9 cellular contexts compared by ENCODE assay signal in the genomic region with DNA sequence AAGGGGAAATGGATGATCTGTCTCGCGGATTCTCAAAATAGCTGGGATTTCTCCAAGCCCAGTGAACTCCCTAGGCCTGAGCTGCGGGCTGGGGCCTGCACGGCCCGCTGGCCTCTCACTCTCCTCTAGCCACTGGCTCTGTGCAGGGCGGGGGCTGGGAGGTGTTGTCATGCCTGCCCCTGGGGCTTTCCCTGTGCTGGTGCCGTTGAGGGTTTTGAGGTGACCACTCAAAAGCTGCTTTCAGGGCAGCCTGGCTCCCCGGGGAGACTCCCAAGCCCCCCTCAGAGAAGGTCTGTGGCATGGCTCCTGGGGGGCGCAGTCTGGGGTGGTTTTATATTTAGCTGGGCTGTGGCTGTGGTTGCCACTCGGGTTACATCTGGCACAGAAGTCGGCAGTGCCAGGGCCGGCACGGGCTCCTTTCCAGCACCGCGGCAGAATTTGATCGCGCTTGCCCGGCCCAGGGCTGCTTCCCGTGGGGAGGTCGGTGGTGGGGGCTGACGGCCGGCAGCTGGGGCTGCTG. TPM values are rescaled to one million over a fixed set of nuclear protein-coding genes. Genes with fewer than 3 reads are reported as not detected.
DNase-seq lines count a peak whose midpoint lies in the region; ATAC-seq, FAIRE-seq and TF ChIP-seq lines count a peak whose summit lies in the region.
"Had no signal": no experiment of that assay in that cellular context is flagged by ENCODE, and none has a peak within 500 bp of the region (broad histone marks: within the 10 kb centered on the region; RNA-seq: fewer than 3 reads in every experiment).

No MANE protein-coding gene starts in this region.

- TF ChIP-seq CTCF in coronary artery (IDR thresholded peaks at IDR 0.05) (no peak), HepG2 (CRISPR knock-in tag; IDR thresholded peaks at IDR 0.05) (no peak)

- peak overlapping the region; percentile 46 for H3K4me3 ChIP-seq in coronary artery
- H3K4me3 ChIP-seq in HepG2 (replicated peaks in 1 of 3; ENCODE audit: insufficient read depth in 1 of 3, low read depth in 2 of 3, low read length in 3 of 3): no peak overlapping the region

- no peak for TF ChIP-seq EP300 in HepG2 (IDR thresholded peaks at IDR 0.05; ENCODE audit: low read depth in 2 of 2, low read length in 2 of 2)
- no peak for TF ChIP-seq EP300 in HepG2 (CRISPR knock-in tag; IDR thresholded peaks at IDR 0.05; ENCODE audit: borderline replicate concordance)

- no TSS peak for BruUV-seq in HepG2 (replicated peaks; lab: Mats Ljungman, UMichigan)

- CTCF ChIA-PET in HepG2 (lab: Yijun Ruan, JAX; ENCODE audit: low intra/inter-chr PET ratio, low total read pairs): no interaction called here

- no peak for FAIRE-seq in HepG2 (lab: Jason Lieb, UNC)

- no peaks in the 10 kb centered on the region for H3K9me3 ChIP-seq in HepG2 (ENCODE audit: low read length)

- TF ChIP-seq RAD21 in HepG2 (CRISPR knock-in tag; IDR thresholded peaks at IDR 0.05): no peak

- intact Hi-C loops in HepG2 (cut with micrococcal nuclease; ENCODE audit: unreplicated experiment): no loop called here

- peak; percentile 86 for DNase-seq in M059J (ENCODE audit: low read depth)
- DNase-seq in coronary artery (ENCODE audit: low spot score): no peak
- no peak for DNase-seq in HepG2 (ENCODE audit: low spot score)
- no peak for DNase-seq in NCI-H524 treated with DMSO at 0.1 percent for 48 hours (lab: John Stamatoyannopoulos, UW)
- DNase-seq in NCI-H2227 (lab: John Stamatoyannopoulos, UW; ENCODE audit: unreplicated experiment): no peak
- DNase-seq in NCI-H2029 treated with DMSO at 0.1 percent for 48 hours (lab: John Stamatoyannopoulos, UW): no peak
- no peak for DNase-seq in T1000 (lab: John Stamatoyannopoulos, UW)

- H4K20me1 ChIP-seq in HepG2 (ENCODE audit: insufficient read depth, low read length): no peaks in the 10 kb centered on the region; the same call in 1 of the 2 replicates

- no peak overlapping the region for H3K4me2 ChIP-seq in HepG2 (ENCODE audit: low read depth, low read length)

- no peaks in the 10 kb centered on the region for H3K27me3 ChIP-seq in HepG2 (ENCODE audit: control insufficient read depth in 1 of 2, insufficient read depth in 2 of 2, low read length in 2 of 2)

- peaks cover under 1% of the 10 kb centered on the region; the same call in 1 of the 2 replicates for H3K4me1 ChIP-seq in HepG2 (ENCODE audit: insufficient read depth, low read length)

- POLR2A ChIA-PET in HepG2 (lab: Yijun Ruan, JAX): no interaction called here

- TF ChIP-seq POLR2A in HepG2 (IDR thresholded peaks at IDR 0.05; ENCODE audit: insufficient read depth in 1 of 2, low read depth in 2 of 2, low read length in 2 of 2): no peak

- H3K27ac ChIP-seq in coronary artery (peak overlapping the region; percentile 78 to 92), HepG2 (ENCODE audit: extremely low read length, insufficient read depth, low read length) (no peak overlapping the region), temporal lobe (ENCODE audit: low read depth, low read length) (peak overlapping the region; percentile 95)

- in situ Hi-C loops in HepG2 (cut with HindIII; ENCODE audit: extremely low pct_ligation_motif_present, low pct_unique_long_range_greater_than_20kb): no loop called here

- WGBS in HepG2 (ENCODE audit: low lambda C conversion rate): 87% methylated on average over 3 of the region's 22 CpGs

- peaks cover 24% of the 10 kb centered on the region for H3K79me2 ChIP-seq in HepG2 (ENCODE audit: insufficient read depth, low read length)

- no peak overlapping the region for H2AFZ ChIP-seq in HepG2 (ENCODE audit: low read length)

- H3K9ac ChIP-seq in HepG2 (ENCODE audit: insufficient read depth, low read depth, low read length): no peak overlapping the region

- peaks cover 7 to 15% of the 10 kb centered on the region in 2 experiments; a peak in 3 of 5 replicates for H3K36me3 ChIP-seq in HepG2 (replicated peaks in 1 of 2; ENCODE audit: control insufficient read depth in 1 of 2, insufficient read depth in 2 of 2, low read length in 2 of 2)

- no peak for ATAC-seq in HepG2

RNA-seq across cellular contexts. Expression of a gene that starts 10.0 kb away (rescaled TPM):
- 292 and 321 TPM in 2 replicates for total RNA-seq in M059J (2014; rRNA removed; shearing (Covaris generic))
- total RNA-seq in HepG2 (2016; rRNA removed; fragmentation: Illumina TruSeq; extraction: Trizol): 198 and 244 TPM in 2 replicates
- total RNA-seq in HepG2 (2016; cell fraction: cytosol; rRNA removed; fragmentation: Illumina TruSeq; extraction: Trizol; ENCODE audit: low read depth): 82.1 and 95.0 TPM in 2 replicates
- total RNA-seq in HepG2 (2016; cell fraction: insoluble cytoplasmic fraction; rRNA removed; fragmentation: Illumina TruSeq; extraction: Trizol): 211 and 273 TPM in 2 replicates
- 110 and 154 TPM in 2 replicates for total RNA-seq in HepG2 (2016; cell fraction: membrane; rRNA removed; fragmentation: Illumina TruSeq; extraction: Trizol)
- 70.6 and 78.7 TPM in 2 replicates for total RNA-seq in HepG2 (2016; cell fraction: nucleus; rRNA removed; fragmentation: Illumina TruSeq; extraction: Trizol)
- polyA plus RNA-seq in HepG2 (2011; rRNA removed): 156 and 192 TPM in 2 replicates
- polyA plus RNA-seq in HepG2 (2011; cell fraction: cytosol; rRNA removed): 190 and 437 TPM in 2 replicates
- polyA plus RNA-seq in HepG2 (2011; cell fraction: nucleus; rRNA removed): 175 and 191 TPM in 2 replicates
- polyA plus RNA-seq in HepG2 (2012): 61.7 and 64.5 TPM in 2 replicates
- 81.2 and 92.7 TPM in 2 replicates for polyA plus RNA-seq in HepG2 (2016; cell fraction: cytosol; fragmentation: Illumina TruSeq; extraction: Trizol; ENCODE audit: low read depth)
- polyA plus RNA-seq in HepG2 (2016; cell fraction: insoluble cytoplasmic fraction; fragmentation: Illumina TruSeq; extraction: Trizol; ENCODE audit: low read depth): 241 and 259 TPM in 2 replicates
- 104 and 120 TPM in 2 replicates for polyA plus RNA-seq in HepG2 (2016; cell fraction: membrane; fragmentation: Illumina TruSeq; extraction: Trizol; ENCODE audit: low read depth)
- 132 and 145 TPM in 2 replicates for polyA plus RNA-seq in HepG2 (2016; cell fraction: nucleus; fragmentation: Illumina TruSeq; extraction: Trizol; ENCODE audit: insufficient read depth, low read depth)
- 70.0 and 85.2 TPM in 2 replicates for polyA minus RNA-seq in HepG2 (2011; rRNA and poly(A)+ RNA removed; ENCODE audit: low replicate concordance)
- polyA minus RNA-seq in HepG2 (2011; cell fraction: cytosol; rRNA and poly(A)+ RNA removed): 35.3 and 38.9 TPM in 2 replicates
- polyA minus RNA-seq in HepG2 (2011; cell fraction: nucleus; rRNA and poly(A)+ RNA removed): 12.1 and 13.1 TPM in 2 replicates
- total RNA-seq in temporal lobe: 101 TPM

RNA-seq across cellular contexts. Expression of a gene that starts 21.0 kb away (rescaled TPM):
- not detected in 2 replicates for total RNA-seq in M059J (2014; rRNA removed; shearing (Covaris generic))
- total RNA-seq in HepG2 (2016; rRNA removed; fragmentation: Illumina TruSeq; extraction: Trizol) (not detected in 2 replicates), temporal lobe (not detected)
- not detected in 2 replicates for total RNA-seq in HepG2 (2016; cell fraction: cytosol; rRNA removed; fragmentation: Illumina TruSeq; extraction: Trizol; ENCODE audit: low read depth)
- not detected in 2 replicates for total RNA-seq in HepG2 (2016; cell fraction: insoluble cytoplasmic fraction; rRNA removed; fragmentation: Illumina TruSeq; extraction: Trizol)
- not detected in 2 replicates for total RNA-seq in HepG2 (2016; cell fraction: membrane; rRNA removed; fragmentation: Illumina TruSeq; extraction: Trizol)
- total RNA-seq in HepG2 (2016; cell fraction: nucleus; rRNA removed; fragmentation: Illumina TruSeq; extraction: Trizol): not detected in 2 replicates
- not detected in 2 replicates for polyA plus RNA-seq in HepG2 (2011; rRNA removed)
- not detected in 2 replicates for polyA plus RNA-seq in HepG2 (2011; cell fraction: cytosol; rRNA removed)
- polyA plus RNA-seq in HepG2 (2011; cell fraction: nucleus; rRNA removed): not detected in 2 replicates
- not detected in 2 replicates for polyA plus RNA-seq in HepG2 (2012)
- polyA plus RNA-seq in HepG2 (2016; cell fraction: cytosol; fragmentation: Illumina TruSeq; extraction: Trizol; ENCODE audit: low read depth): not detected in 2 replicates
- not detected in 2 replicates for polyA plus RNA-seq in HepG2 (2016; cell fraction: insoluble cytoplasmic fraction; fragmentation: Illumina TruSeq; extraction: Trizol; ENCODE audit: low read depth)
- not detected in 2 replicates for polyA plus RNA-seq in HepG2 (2016; cell fraction: membrane; fragmentation: Illumina TruSeq; extraction: Trizol; ENCODE audit: low read depth)
- polyA plus RNA-seq in HepG2 (2016; cell fraction: nucleus; fragmentation: Illumina TruSeq; extraction: Trizol; ENCODE audit: insufficient read depth, low read depth): not detected in 2 replicates
- polyA minus RNA-seq in HepG2 (2011; rRNA and poly(A)+ RNA removed; ENCODE audit: low replicate concordance): 0.33 TPM in 1 of 2 replicates, not detected in the other
- polyA minus RNA-seq in HepG2 (2011; cell fraction: cytosol; rRNA and poly(A)+ RNA removed): not detected in 2 replicates
- not detected in 2 replicates for polyA minus RNA-seq in HepG2 (2011; cell fraction: nucleus; rRNA and poly(A)+ RNA removed)
- total RNA-seq: cerebellum had no signal

RNA-seq across cellular contexts. Expression of a gene that starts 32.5 kb away (rescaled TPM):
- total RNA-seq in M059J (2014; rRNA removed; shearing (Covaris generic)): 126 and 160 TPM in 2 replicates
- total RNA-seq in HepG2 (2016; rRNA removed; fragmentation: Illumina TruSeq; extraction: Trizol) (25.9 and 54.9 TPM in 2 replicates), temporal lobe (12.0 TPM)
- total RNA-seq in HepG2 (2016; cell fraction: cytosol; rRNA removed; fragmentation: Illumina TruSeq; extraction: Trizol; ENCODE audit: low read depth): 25.1 and 26.1 TPM in 2 replicates
- 24.8 and 55.4 TPM in 2 replicates for total RNA-seq in HepG2 (2016; cell fraction: insoluble cytoplasmic fraction; rRNA removed; fragmentation: Illumina TruSeq; extraction: Trizol)
- 23.9 and 26.8 TPM in 2 replicates for total RNA-seq in HepG2 (2016; cell fraction: membrane; rRNA removed; fragmentation: Illumina TruSeq; extraction: Trizol)
- total RNA-seq in HepG2 (2016; cell fraction: nucleus; rRNA removed; fragmentation: Illumina TruSeq; extraction: Trizol): 68.9 and 76.1 TPM in 2 replicates
- 121 and 137 TPM in 2 replicates for polyA plus RNA-seq in HepG2 (2011; rRNA removed)
- 131 and 134 TPM in 2 replicates for polyA plus RNA-seq in HepG2 (2011; cell fraction: cytosol; rRNA removed)
- polyA plus RNA-seq in HepG2 (2011; cell fraction: nucleus; rRNA removed): 178 and 205 TPM in 2 replicates
- 94.0 and 122 TPM in 2 replicates for polyA plus RNA-seq in HepG2 (2012)
- 70.2 and 77.8 TPM in 2 replicates for polyA plus RNA-seq in HepG2 (2016; cell fraction: cytosol; fragmentation: Illumina TruSeq; extraction: Trizol; ENCODE audit: low read depth)
- polyA plus RNA-seq in HepG2 (2016; cell fraction: insoluble cytoplasmic fraction; fragmentation: Illumina TruSeq; extraction: Trizol; ENCODE audit: low read depth): 52.7 and 78.7 TPM in 2 replicates
- 63.3 and 69.9 TPM in 2 replicates for polyA plus RNA-seq in HepG2 (2016; cell fraction: membrane; fragmentation: Illumina TruSeq; extraction: Trizol; ENCODE audit: low read depth)
- polyA plus RNA-seq in HepG2 (2016; cell fraction: nucleus; fragmentation: Illumina TruSeq; extraction: Trizol; ENCODE audit: insufficient read depth, low read depth): 231 and 244 TPM in 2 replicates
- 243 and 582 TPM in 2 replicates for polyA minus RNA-seq in HepG2 (2011; rRNA and poly(A)+ RNA removed; ENCODE audit: low replicate concordance)
- polyA minus RNA-seq in HepG2 (2011; cell fraction: cytosol; rRNA and poly(A)+ RNA removed): 99.1 and 118 TPM in 2 replicates
- 62.2 and 64.2 TPM in 2 replicates for polyA minus RNA-seq in HepG2 (2011; cell fraction: nucleus; rRNA and poly(A)+ RNA removed)

RNA-seq across cellular contexts. Expression of a gene that starts 43.7 kb away (rescaled TPM):
- 114 and 138 TPM in 2 replicates for total RNA-seq in M059J (2014; rRNA removed; shearing (Covaris generic))
- 87.5 and 101 TPM in 2 replicates for total RNA-seq in HepG2 (2016; rRNA removed; fragmentation: Illumina TruSeq; extraction: Trizol)
- total RNA-seq in HepG2 (2016; cell fraction: cytosol; rRNA removed; fragmentation: Illumina TruSeq; extraction: Trizol; ENCODE audit: low read depth): 43.8 and 48.3 TPM in 2 replicates
- 87.7 and 97.3 TPM in 2 replicates for total RNA-seq in HepG2 (2016; cell fraction: insoluble cytoplasmic fraction; rRNA removed; fragmentation: Illumina TruSeq; extraction: Trizol)
- total RNA-seq in HepG2 (2016; cell fraction: membrane; rRNA removed; fragmentation: Illumina TruSeq; extraction: Trizol): 100 and 105 TPM in 2 replicates
- total RNA-seq in HepG2 (2016; cell fraction: nucleus; rRNA removed; fragmentation: Illumina TruSeq; extraction: Trizol): 40.6 and 45.4 TPM in 2 replicates
- 97.3 and 108 TPM in 2 replicates for polyA plus RNA-seq in HepG2 (2011; rRNA removed)
- polyA plus RNA-seq in HepG2 (2011; cell fraction: cytosol; rRNA removed): 90.1 and 116 TPM in 2 replicates
- polyA plus RNA-seq in HepG2 (2011; cell fraction: nucleus; rRNA removed): 41.8 and 55.7 TPM in 2 replicates
- 45.3 and 99.6 TPM in 2 replicates for polyA plus RNA-seq in HepG2 (2012)
- 43.8 and 48.0 TPM in 2 replicates for polyA plus RNA-seq in HepG2 (2016; cell fraction: cytosol; fragmentation: Illumina TruSeq; extraction: Trizol; ENCODE audit: low read depth)
- polyA plus RNA-seq in HepG2 (2016; cell fraction: insoluble cytoplasmic fraction; fragmentation: Illumina TruSeq; extraction: Trizol; ENCODE audit: low read depth): 139 and 144 TPM in 2 replicates
- polyA plus RNA-seq in HepG2 (2016; cell fraction: membrane; fragmentation: Illumina TruSeq; extraction: Trizol; ENCODE audit: low read depth): 72.7 and 75.0 TPM in 2 replicates
- polyA plus RNA-seq in HepG2 (2016; cell fraction: nucleus; fragmentation: Illumina TruSeq; extraction: Trizol; ENCODE audit: insufficient read depth, low read depth): 76.4 and 83.8 TPM in 2 replicates
- 94.0 and 151 TPM in 2 replicates for polyA minus RNA-seq in HepG2 (2011; rRNA and poly(A)+ RNA removed; ENCODE audit: low replicate concordance)
- polyA minus RNA-seq in HepG2 (2011; cell fraction: cytosol; rRNA and poly(A)+ RNA removed): 34.2 and 35.4 TPM in 2 replicates
- polyA minus RNA-seq in HepG2 (2011; cell fraction: nucleus; rRNA and poly(A)+ RNA removed): 42.7 and 47.7 TPM in 2 replicates
- total RNA-seq in temporal lobe: 29.3 TPM
